Comparison of ENCODE assay signal across 1 cellular context in genomic region chr5:91379602-91380490, GRCh38.
TF ChIP-seq lines count a peak whose summit lies in the region.

No MANE protein-coding gene starts in this region.

TF ChIP-seq in HepG2, 621 proteins besides CTCF, POLR2A, EP300 and RAD21 (continued from another document and continues in another):
- TF ChIP-seq AHDC1 (CRISPR knock-in tag; IDR thresholded peaks at IDR 0.05; ENCODE audit: borderline replicate concordance) (no peak), ZNF431 (CRISPR knock-in tag; IDR thresholded peaks at IDR 0.05; ENCODE audit: borderline replicate concordance, low read depth) (no peak), ZBTB43 (CRISPR knock-in tag; conservative IDR thresholded peaks at IDR 0.05) (0 out of 2 replicates have a peak, but pooled peaks have one; percentile 3), KDM5A (IDR thresholded peaks at IDR 0.05; ENCODE audit: borderline replicate concordance, low read length) (no peak; the same call in 1 of the 2 replicates), E2F5 (CRISPR knock-in tag; conservative IDR thresholded peaks at IDR 0.05) (no peak), RORA (CRISPR knock-in tag; IDR thresholded peaks at IDR 0.05) (no peak), ZNF343 (CRISPR knock-in tag; IDR thresholded peaks at IDR 0.05) (no peak), ZNF225 (CRISPR knock-in tag; IDR thresholded peaks at IDR 0.05) (no peak), HOXA7 (CRISPR knock-in tag; IDR thresholded peaks at IDR 0.05) (no peak), ZBTB20 (CRISPR knock-in tag; IDR thresholded peaks at IDR 0.05; ENCODE audit: borderline replicate concordance, low read depth) (no peak; the same call in 1 of the 2 replicates), DBP (CRISPR knock-in tag; IDR thresholded peaks at IDR 0.05; ENCODE audit: not compliant biosample characterization) (no peak), ZSCAN12 (CRISPR knock-in tag; IDR thresholded peaks at IDR 0.05) (no peak), MAZ (IDR thresholded peaks at IDR 0.05; ENCODE audit: borderline replicate concordance, low read depth, low read length) (no peak), MAZ (CRISPR knock-in tag; IDR thresholded peaks at IDR 0.05; ENCODE audit: low read depth) (no peak; the same call in 1 of the 2 replicates), ISX (CRISPR knock-in tag; conservative IDR thresholded peaks at IDR 0.05) (no peak), STAT5B (CRISPR knock-in tag; IDR thresholded peaks at IDR 0.05) (no peak), MZF1 (CRISPR knock-in tag; IDR thresholded peaks at IDR 0.05; ENCODE audit: borderline replicate concordance) (no peak), FLYWCH1 (CRISPR knock-in tag; IDR thresholded peaks at IDR 0.05) (no peak), MNT (IDR thresholded peaks at IDR 0.05) (no peak), PAWR (CRISPR knock-in tag; IDR thresholded peaks at IDR 0.05; ENCODE audit: borderline replicate concordance) (no peak), SNAPC4 (CRISPR knock-in tag; IDR thresholded peaks at IDR 0.05) (no peak), ISL2 (CRISPR knock-in tag; IDR thresholded peaks at IDR 0.05) (no peak), ZFP1 (CRISPR knock-in tag; IDR thresholded peaks at IDR 0.05) (no peak), NR2F1 (CRISPR knock-in tag; IDR thresholded peaks at IDR 0.05) (no peak), REST (IDR thresholded peaks at IDR 0.05; ENCODE audit: borderline replicate concordance in 1 of 2, low read depth in 1 of 2, low read length in 2 of 2) (peak in 1 of 2 experiments; percentile 35; a peak in 1 of 4 replicates), PAXIP1 (CRISPR knock-in tag; conservative IDR thresholded peaks at IDR 0.05) (no peak), PLRG1 (conservative IDR thresholded peaks at IDR 0.05) (no peak), ZNF570 (CRISPR knock-in tag; IDR thresholded peaks at IDR 0.05; ENCODE audit: borderline replicate concordance) (no peak), THYN1 (CRISPR knock-in tag; IDR thresholded peaks at IDR 0.05; ENCODE audit: borderline replicate concordance, low read depth) (no peak)
